ENCODE assay signal across 2 cellular contexts in genomic region chr1:18302788-18303413, GRCh38.
TF ChIP-seq lines count a peak whose summit lies in the region.

No MANE protein-coding gene starts in this region.

TF ChIP-seq in SK-N-SH, 30 proteins besides CTCF, POLR2A, EP300 and RAD21 (continued from another document):
- TF ChIP-seq REST (IDR thresholded peaks at IDR 0.05; ENCODE audit: low read depth, low read length) = no peak

TF ChIP-seq in SK-N-SH treated with all-trans-retinoic acid at 6 μM for 48 hours, 23 proteins besides CTCF, POLR2A, EP300 and RAD21 (continued from another document):
- TF ChIP-seq CSRNP3 (CRISPR knock-in tag; IDR thresholded peaks at IDR 0.05) (no peak), ZNF8 (CRISPR knock-in tag; IDR thresholded peaks at IDR 0.05) (no peak), POU6F1 (CRISPR knock-in tag; IDR thresholded peaks at IDR 0.05; ENCODE audit: borderline replicate concordance, low read depth) (no peak), OSR1 (CRISPR knock-in tag; IDR thresholded peaks at IDR 0.05) (no peak), RARB (CRISPR knock-in tag; IDR thresholded peaks at IDR 0.05) (no peak), TCF4 (CRISPR knock-in tag; IDR thresholded peaks at IDR 0.05; ENCODE audit: borderline replicate concordance) (no peak), PPARA (CRISPR knock-in tag; IDR thresholded peaks at IDR 0.05; ENCODE audit: borderline replicate concordance) (no peak), GLIS3 (CRISPR knock-in tag; IDR thresholded peaks at IDR 0.05) (no peak), ZC3H10 (CRISPR knock-in tag; IDR thresholded peaks at IDR 0.05) (no peak), ARNTL (CRISPR knock-in tag; IDR thresholded peaks at IDR 0.05; ENCODE audit: borderline replicate concordance, low read depth) (no peak), TSHZ2 (CRISPR knock-in tag; IDR thresholded peaks at IDR 0.05) (no peak)
